Comparison of ENCODE assay signal across 19 cellular contexts in genomic region chr14:104789752-104790743, GRCh38. TPM values are rescaled to one million over a fixed set of nuclear protein-coding genes. Genes with fewer than 3 reads are reported as not detected.
A peak's percentile ranks its signal among the peaks of the same experiment; 100 is the strongest.
DNase-seq lines count a peak whose midpoint lies in the region; ATAC-seq, FAIRE-seq and TF ChIP-seq lines count a peak whose summit lies in the region.
"Had no signal": no experiment of that assay in that cellular context is flagged by ENCODE, and none has a peak within 500 bp of the region (broad histone marks: within the 10 kb centered on the region; RNA-seq: fewer than 3 reads in every experiment).

No MANE protein-coding gene starts in this region.

- no peak overlapping the region for H3K4me3 ChIP-seq in BLaER1
- H3K4me3 ChIP-seq in IMR-90 (ENCODE audit: insufficient read depth, low read depth, low read length), result no peak overlapping the region
- H3K4me3 ChIP-seq in H1 (ENCODE audit: extremely low read depth in 1 of 4, insufficient read depth in 2 of 4, low read depth in 3 of 4, low read length in 4 of 4), result no peak overlapping the region
- no peak overlapping the region for H3K4me3 ChIP-seq in osteoblast (ENCODE audit: insufficient read depth, low read length)
- H3K4me3 ChIP-seq: A549 had no signal

- POLR2A ChIA-PET in IMR-90 (lab: Charles Lee; ENCODE audit: unreplicated experiment), result no interaction called here
- POLR2A ChIA-PET in H1 (lab: Charles Lee; ENCODE audit: partially characterized antibody), result interaction anchor here (0.8 to 1.2 kb wide), 2 partner anchors 13 to 37 kb away, joined by 3 read pairs; partner anchors contain the start of gene SIVA1

- H3K27ac ChIP-seq in BLaER1 (peak overlapping the region; percentile 18; the same call in 1 of the 2 replicates), IMR-90 (ENCODE audit: insufficient read depth, low read length) (no peak overlapping the region), H1 (ENCODE audit: low read depth, low read length) (no peak overlapping the region), osteoblast (ENCODE audit: low read depth, low read length) (no peak overlapping the region)
- H3K27ac ChIP-seq: A549 had no signal

- H4K20me1 ChIP-seq in BLaER1, result peaks cover 100% of the 10 kb centered on the region
- peaks cover 95% of the 10 kb centered on the region for H4K20me1 ChIP-seq in IMR-90 (ENCODE audit: insufficient read depth, low read length)
- H4K20me1 ChIP-seq in H1 (replicated peaks in 1 of 2; ENCODE audit: control insufficient read depth in 1 of 2, insufficient read depth in 2 of 2, low read length in 2 of 2), result peaks cover 26 to 39% of the 10 kb centered on the region in 2 experiments
- H4K20me1 ChIP-seq in osteoblast (ENCODE audit: insufficient read depth, low read length), result peaks cover 72% of the 10 kb centered on the region

- no peak for FAIRE-seq in H1 (lab: Jason Lieb, UNC)
- FAIRE-seq: A549, H54 had no signal

- H3K79me2 ChIP-seq in H1 (ENCODE audit: control insufficient read depth in 1 of 2, insufficient read depth in 2 of 2, low read length in 2 of 2) (peaks cover 0 to 6% of the 10 kb centered on the region in 2 experiments; a peak in 1 of 4 replicates), osteoblast (ENCODE audit: insufficient read depth, low read length) (peaks cover 97% of the 10 kb centered on the region)

- ATAC-seq in IMR-90 (ENCODE audit: low read depth), result no peak
- no peak for ATAC-seq in GM18870 (IDR thresholded peaks at IDR 0.05; ENCODE audit: unreplicated experiment)
- ATAC-seq in GM18519 (IDR thresholded peaks at IDR 0.05; ENCODE audit: low FRiP score, unreplicated experiment), result no peak
- ATAC-seq: A549, Panc1, SK-N-SH treated with all-trans-retinoic acid at 6 μM for 48 hours had no signal

- H3K4ac ChIP-seq in IMR-90 (ENCODE audit: low read depth, low read length) (no peak overlapping the region), H1 (replicated peaks; ENCODE audit: insufficient read length, low read depth, low read length) (no peak overlapping the region)

- H3K4me1 ChIP-seq in BLaER1 (peaks cover 91% of the 10 kb centered on the region), IMR-90 (ENCODE audit: control insufficient read depth, insufficient read depth, low read length) (peaks cover 13% of the 10 kb centered on the region), H1 (replicated peaks in 1 of 4; ENCODE audit: control insufficient read depth in 3 of 4, insufficient read depth in 4 of 4, low read length in 3 of 4) (peaks cover 4 to 18% (median 10%) of the 10 kb centered on the region in 4 experiments), osteoblast (ENCODE audit: insufficient read depth, low read length) (peaks cover 12% of the 10 kb centered on the region)

- DNase-seq in IMR-90 (no peak), H1 (ENCODE audit: low read depth in 1 of 2, low spot score in 2 of 2) (no peak), osteoblast (ENCODE audit: insufficient read length, low spot score, missing footprints) (peak; percentile 88), anterior cingulate cortex (lab: John Stamatoyannopoulos, UW) (no peak)
- DNase-seq: CD4-positive, CD25-positive, alpha-beta regulatory T cell; EL; KBM-7; NCI-H1092; NCI-H1436; NCI-H187 treated with DMSO at 0.1 percent for 48 hours; NCI-H2107; NCI-H748 treated with DMSO at 0.1 percent for 48 hours had no signal

- H2AK5ac ChIP-seq in IMR-90 (ENCODE audit: low read depth, low read length) (no peak overlapping the region), H1 (ENCODE audit: low read depth, low read length) (no peak overlapping the region)

- no peak overlapping the region for H2BK20ac ChIP-seq in IMR-90 (ENCODE audit: low read depth, low read length)
- no peak overlapping the region for H2BK20ac ChIP-seq in H1 (ENCODE audit: low read length)

- H3K56ac ChIP-seq in IMR-90 (ENCODE audit: extremely low read depth, insufficient read depth, low read length) (no peak overlapping the region), H1 (replicated peaks; ENCODE audit: insufficient read length, low read depth, low read length) (no peak overlapping the region)

- peak overlapping the region; percentile 32 for H2AFZ ChIP-seq in IMR-90 (replicated peaks; ENCODE audit: low read length, poor library complexity)
- H2AFZ ChIP-seq in H1 (ENCODE audit: low read length), result no peak overlapping the region
- no peak overlapping the region for H2AFZ ChIP-seq in osteoblast (ENCODE audit: low read length)

- H3K9me3 ChIP-seq in BLaER1 (no peaks in the 10 kb centered on the region), IMR-90 (ENCODE audit: control insufficient read depth, insufficient read depth, low read length) (no peaks in the 10 kb centered on the region), H1 (ENCODE audit: insufficient read depth in 2 of 2, low read depth in 1 of 2, low read length in 1 of 2) (no peaks in the 10 kb centered on the region), osteoblast (ENCODE audit: low read depth, low read length) (no peaks in the 10 kb centered on the region)
- H3K9me3 ChIP-seq: A549 had no signal

- H3K9me1 ChIP-seq in IMR-90 (ENCODE audit: insufficient read depth, low read length), result peaks cover 6% of the 10 kb centered on the region; the same call in 1 of the 2 replicates

- H3K9ac ChIP-seq in BLaER1 (0 out of 2 replicates have a peak overlapping the region, but pooled peaks have one; percentile 63), IMR-90 (ENCODE audit: low read depth, low read length) (no peak overlapping the region), H1 (replicated peaks in 1 of 4; ENCODE audit: extremely low read depth in 1 of 4, low read depth in 3 of 4, low read length in 3 of 4) (no peak overlapping the region)

- H2BK120ac ChIP-seq in IMR-90 (ENCODE audit: low read depth, low read length), result no peak overlapping the region
- no peak overlapping the region for H2BK120ac ChIP-seq in H1 (replicated peaks; ENCODE audit: low read depth, low read length)

- H3K23ac ChIP-seq in IMR-90 (ENCODE audit: low read depth, low read length) (no peak overlapping the region), H1 (ENCODE audit: insufficient read length) (no peak overlapping the region)

- no peak overlapping the region for H3K18ac ChIP-seq in IMR-90 (ENCODE audit: low read depth, low read length)
- no peak overlapping the region for H3K18ac ChIP-seq in H1 (ENCODE audit: extremely low read depth, low read length)

- H3K4me2 ChIP-seq in BLaER1 (no peak overlapping the region; the same call in 1 of the 2 replicates), IMR-90 (ENCODE audit: low read depth, low read length) (no peak overlapping the region), H1 (ENCODE audit: insufficient read depth in 1 of 2, low read depth in 2 of 2, low read length in 2 of 2) (no peak overlapping the region), osteoblast (ENCODE audit: insufficient read depth, low read length) (no peak overlapping the region)
- H3K4me2 ChIP-seq: A549 had no signal

- H3K36me3 ChIP-seq in BLaER1 (peaks cover 75% of the 10 kb centered on the region), IMR-90 (ENCODE audit: control insufficient read depth, insufficient read depth, low read length) (peaks cover 44% of the 10 kb centered on the region), H1 (ENCODE audit: control insufficient read depth in 2 of 4, insufficient read depth in 4 of 4, low read length in 3 of 4) (peaks cover 0 to 4% (median 0%) of the 10 kb centered on the region in 4 experiments; a peak in 3 of 8 replicates), osteoblast (ENCODE audit: insufficient read depth, low read length) (peaks cover 15% of the 10 kb centered on the region)

- H2BK15ac ChIP-seq in IMR-90 (ENCODE audit: low read depth, low read length) (no peak overlapping the region), H1 (ENCODE audit: low read length) (no peak overlapping the region)

- H4K8ac ChIP-seq in IMR-90 (ENCODE audit: low read depth in 2 of 2, low read length in 2 of 2) (no peak overlapping the region), H1 (ENCODE audit: extremely low read depth, insufficient read depth, low read length) (peak overlapping the region; percentile 57; the same call in 1 of the 2 replicates)

- CTCF ChIA-PET in IMR-90 (lab: Yijun Ruan, JAX) (no interaction called here), H1 (lab: Charles Lee; ENCODE audit: partially characterized antibody) (interaction anchor here (4.7 to 11.1 kb wide), 2 partner anchors 11 to 20 kb away, joined by 35 to 110 read pairs; no protein-coding TSS in a partner anchor)

- H4K91ac ChIP-seq in IMR-90 (ENCODE audit: insufficient read depth, low read depth, low read length) (no peak overlapping the region), H1 (replicated peaks; ENCODE audit: insufficient read length, low read length) (no peak overlapping the region)

- dilution Hi-C loops in IMR-90 (cut with HindIII; ENCODE audit: low sequenced_read_pairs, unreplicated experiment), result no loop called here

- no peaks in the 10 kb centered on the region for H3K27me3 ChIP-seq in BLaER1
- no peaks in the 10 kb centered on the region for H3K27me3 ChIP-seq in IMR-90 (ENCODE audit: control insufficient read depth, insufficient read depth, low read length)
- peaks cover 0 to 6% (median 3%) of the 10 kb centered on the region in 4 experiments; a peak in 1 of 7 replicates for H3K27me3 ChIP-seq in H1 (replicated peaks in 1 of 4; ENCODE audit: control insufficient read depth in 3 of 4, extremely low read depth in 1 of 4, insufficient read depth in 3 of 4, low read length in 3 of 4)
- H3K27me3 ChIP-seq in osteoblast (ENCODE audit: insufficient read depth, low read length), result no peaks in the 10 kb centered on the region

- 96% methylated on average over 7 of the region's 31 CpGs; no CpG with 5 or more reads in 1 of the 2 experiments for WGBS in IMR-90 (ENCODE audit: extremely low coverage in 2 of 2, insufficient read length in 1 of 2), 2 experiments
- 89% methylated on average over 27 of the region's 31 CpGs; no CpG with 5 or more reads in 1 of the 2 experiments for WGBS in H1 (ENCODE audit: extremely low coverage in 1 of 2, insufficient coverage in 1 of 2, insufficient read length in 1 of 2, insufficient replicate concordance in 2 of 2, low coverage in 1 of 2, low lambda C conversion rate in 2 of 2, missing lambda C conversion rate in 1 of 2), 2 experiments

- no TSS peak for BruUV-seq in IMR-90 (replicated peaks; lab: Mats Ljungman, UMichigan)

- H3K79me1 ChIP-seq in IMR-90 (ENCODE audit: low read depth in 1 of 2, low read length in 2 of 2) (peaks cover 3 to 73% of the 10 kb centered on the region in 2 experiments; a peak in 3 of 4 replicates), H1 (ENCODE audit: low read depth, low read length) (peaks cover 8% of the 10 kb centered on the region)

- TF ChIP-seq POLR2A in IMR-90 (IDR thresholded peaks at IDR 0.05; ENCODE audit: low read depth, low read length) (no peak), H1 (IDR thresholded peaks at IDR 0.05; ENCODE audit: control extremely low read depth in 1 of 2, low read depth in 2 of 2, low read length in 2 of 2) (no peak)

- in situ Hi-C loops in IMR-90 (cut with MboI; ENCODE audit: low sequenced_read_pairs), result no loop called here

- peaks cover 10% of the 10 kb centered on the region; the same call in 1 of the 2 replicates for H3K23me2 ChIP-seq in H1 (ENCODE audit: low read depth, low read length)

- H2BK5ac ChIP-seq in IMR-90 (ENCODE audit: low read depth, low read length, poor library complexity, severe bottlenecking), result no peak overlapping the region
- no peak overlapping the region for H2BK5ac ChIP-seq in H1 (ENCODE audit: low read depth, low read length)

- no peak for TF ChIP-seq CTCF in IMR-90 (conservative IDR thresholded peaks at IDR 0.05; ENCODE audit: low read depth, low read length)
- TF ChIP-seq CTCF in H1 (IDR thresholded peaks at IDR 0.05; ENCODE audit: control extremely low read depth in 1 of 3, insufficient read depth in 1 of 3, low read depth in 1 of 3, low read length in 3 of 3), result no peak
- no peak for TF ChIP-seq CTCF in osteoblast (IDR thresholded peaks at IDR 0.05; ENCODE audit: extremely low read depth, low read depth, low read length)

- H2BK12ac ChIP-seq in H1 (ENCODE audit: low read depth, low read length), result no peak overlapping the region

- TF ChIP-seq RAD21 in IMR-90 (IDR thresholded peaks at IDR 0.05; ENCODE audit: low read length) (no peak), H1 (IDR thresholded peaks at IDR 0.05 in 1 of 2, conservative IDR thresholded peaks at IDR 0.05 in 1 of 2; ENCODE audit: low read depth in 2 of 2, low read length in 2 of 2) (no peak)

- H4K5ac ChIP-seq in IMR-90 (ENCODE audit: low read depth, low read length) (no peak overlapping the region), H1 (ENCODE audit: insufficient read length, low read depth, low read length) (no peak overlapping the region)

- no peak for TF ChIP-seq EP300 in H1 (IDR thresholded peaks at IDR 0.05; ENCODE audit: borderline replicate concordance in 1 of 2, low read depth in 2 of 2, low read length in 2 of 2)

- H2AK9ac ChIP-seq in IMR-90 (replicated peaks; ENCODE audit: low read depth, low read length, poor library complexity), result no peak overlapping the region

- intact Hi-C loops in IMR-90 (cut with micrococcal nuclease), result no loop called here

- H3K14ac ChIP-seq in IMR-90 (replicated peaks; ENCODE audit: low read depth, low read length) (no peak overlapping the region), H1 (ENCODE audit: insufficient read length) (no peak overlapping the region)

RNA-seq across cellular contexts. Expression of gene AKT1, which starts 5.5 kb away (rescaled TPM):
- total RNA-seq in IMR-90 (2012; rRNA removed) (182 and 193 TPM in 2 replicates), osteoblast (156 and 188 TPM in 2 replicates)
- polyA plus RNA-seq in IMR-90 (2012; rRNA removed) (221 and 242 TPM in 2 replicates), H1 (2011; rRNA removed) (68.1 and 89.8 TPM in 2 replicates)
- polyA plus RNA-seq in IMR-90 (2012; cell fraction: cytosol; rRNA removed), result 248 and 535 TPM in 2 replicates
- 317 and 551 TPM in 2 replicates for polyA plus RNA-seq in IMR-90 (2012; cell fraction: nucleus; rRNA removed; ENCODE audit: low replicate concordance)
- 62.1 and 71.5 TPM in 2 replicates for total RNA-seq in H1 (2021; fragmentation: NEBNext Ultra II Directional; extraction: Animal tissue kit (Norgen Biotek cat#: 25700))
- polyA plus RNA-seq in H1 (2011; cell fraction: cytosol; rRNA removed), result 86.7 TPM
- polyA plus RNA-seq in H1 (2011; cell fraction: nucleus; rRNA removed), result 135 TPM
- 53.7 to 73.1 TPM (median 68.0 TPM) in 4 replicates for polyA plus RNA-seq in H1 (2012, experiment 1 of 2)
- polyA plus RNA-seq in H1 (2012, experiment 2 of 2), result 53.5 TPM
- polyA plus RNA-seq in H1 (2013, experiment 1 of 2), result 44.6 TPM
- 45.6 TPM for polyA plus RNA-seq in H1 (2013, experiment 2 of 2)
- polyA minus RNA-seq in H1 (2011; rRNA and poly(A)+ RNA removed), result 43.3 and 54.9 TPM in 2 replicates
- 46.9 TPM for polyA minus RNA-seq in H1 (2011; cell fraction: cytosol; rRNA and poly(A)+ RNA removed)
- 28.2 TPM for polyA minus RNA-seq in H1 (2011; cell fraction: nucleus; rRNA and poly(A)+ RNA removed)

RNA-seq across cellular contexts. Expression of gene ZBTB42, which starts 10.9 kb away (rescaled TPM):
- 1.1 and 1.3 TPM in 2 replicates for total RNA-seq in IMR-90 (2012; rRNA removed)
- polyA plus RNA-seq in IMR-90 (2012; rRNA removed), result 2.3 and 3.6 TPM in 2 replicates
- polyA plus RNA-seq in IMR-90 (2012; cell fraction: cytosol; rRNA removed), result 1.7 and 3.3 TPM in 2 replicates
- 1.2 and 2.1 TPM in 2 replicates for polyA plus RNA-seq in IMR-90 (2012; cell fraction: nucleus; rRNA removed; ENCODE audit: low replicate concordance)
- 2.8 and 2.9 TPM in 2 replicates for total RNA-seq in H1 (2021; fragmentation: NEBNext Ultra II Directional; extraction: Animal tissue kit (Norgen Biotek cat#: 25700))
- 3.1 and 3.7 TPM in 2 replicates for polyA plus RNA-seq in H1 (2011; rRNA removed)
- 2.5 TPM for polyA plus RNA-seq in H1 (2011; cell fraction: cytosol; rRNA removed)
- 4.0 TPM for polyA plus RNA-seq in H1 (2011; cell fraction: nucleus; rRNA removed)
- 1.5 to 3.3 TPM (median 2.9 TPM) in 4 replicates for polyA plus RNA-seq in H1 (2012, experiment 1 of 2)
- polyA plus RNA-seq in H1 (2012, experiment 2 of 2), result 2.3 TPM
- 1.2 TPM for polyA plus RNA-seq in H1 (2013, experiment 1 of 2)
- polyA plus RNA-seq in H1 (2013, experiment 2 of 2), result 1.2 TPM
- polyA minus RNA-seq in H1 (2011; rRNA and poly(A)+ RNA removed), result 3.4 and 4.0 TPM in 2 replicates
- 2.7 TPM for polyA minus RNA-seq in H1 (2011; cell fraction: cytosol; rRNA and poly(A)+ RNA removed)
- polyA minus RNA-seq in H1 (2011; cell fraction: nucleus; rRNA and poly(A)+ RNA removed), result 7.3 TPM
- 2.9 TPM in 2 replicates for total RNA-seq in osteoblast

RNA-seq across cellular contexts. Expression of gene SIVA1, which starts 37.1 kb away (rescaled TPM):
- 132 and 166 TPM in 2 replicates for total RNA-seq in IMR-90 (2012; rRNA removed)
- polyA plus RNA-seq in IMR-90 (2012; rRNA removed), result 184 and 248 TPM in 2 replicates
- polyA plus RNA-seq in IMR-90 (2012; cell fraction: cytosol; rRNA removed), result 392 and 403 TPM in 2 replicates
- 69.2 and 188 TPM in 2 replicates for polyA plus RNA-seq in IMR-90 (2012; cell fraction: nucleus; rRNA removed; ENCODE audit: low replicate concordance)
- 123 and 135 TPM in 2 replicates for total RNA-seq in H1 (2021; fragmentation: NEBNext Ultra II Directional; extraction: Animal tissue kit (Norgen Biotek cat#: 25700))
- polyA plus RNA-seq in H1 (2011; rRNA removed), result 517 and 589 TPM in 2 replicates
- 330 TPM for polyA plus RNA-seq in H1 (2011; cell fraction: cytosol; rRNA removed)
- 307 TPM for polyA plus RNA-seq in H1 (2011; cell fraction: nucleus; rRNA removed)
- 85.5 to 181 TPM (median 172 TPM) in 4 replicates for polyA plus RNA-seq in H1 (2012, experiment 1 of 2)
- polyA plus RNA-seq in H1 (2012, experiment 2 of 2), result 271 TPM
- polyA plus RNA-seq in H1 (2013, experiment 1 of 2), result 207 TPM
- 187 TPM for polyA plus RNA-seq in H1 (2013, experiment 2 of 2)
- 23.9 and 34.6 TPM in 2 replicates for polyA minus RNA-seq in H1 (2011; rRNA and poly(A)+ RNA removed)
- 70.6 TPM for polyA minus RNA-seq in H1 (2011; cell fraction: cytosol; rRNA and poly(A)+ RNA removed)
- 52.2 TPM for polyA minus RNA-seq in H1 (2011; cell fraction: nucleus; rRNA and poly(A)+ RNA removed)
- 57.2 and 62.2 TPM in 2 replicates for total RNA-seq in osteoblast
